Comparison of ENCODE assay signal across 29 cellular contexts in the genomic region with DNA sequence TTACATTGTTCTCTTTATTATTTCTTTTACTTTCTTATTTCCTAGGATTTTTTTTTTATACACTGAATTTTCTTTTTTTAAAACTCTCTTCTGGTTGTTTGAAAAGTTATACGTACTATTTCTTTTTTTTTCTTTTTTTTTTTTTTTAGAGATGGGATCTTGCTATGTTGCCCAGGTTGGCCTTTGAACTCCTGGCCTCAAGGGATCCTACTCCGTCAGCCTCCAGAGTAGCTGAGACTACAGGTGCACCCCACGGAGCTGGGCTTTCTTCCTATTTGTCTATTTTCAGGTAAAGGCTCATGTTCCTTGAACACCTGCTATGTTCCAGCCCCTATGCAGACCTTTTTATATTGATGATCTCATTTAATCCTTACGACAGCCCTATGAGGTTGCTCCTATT.
"Had no signal": no experiment of that assay in that cellular context is flagged by ENCODE, and none has a peak within 500 bp of the region (broad histone marks: within the 10 kb centered on the region; RNA-seq: fewer than 3 reads in every experiment).

No MANE protein-coding gene starts in this region.

- H3K27ac ChIP-seq: body of pancreas had no signal

- DNase-seq: activated CD4-positive, alpha-beta memory T cell treated with anti-CD3 and anti-CD28 coated beads, Interleukin-2, amount 10 ng/mL, durations not matched to agents 7 days and 5 days; activated CD4-positive, alpha-beta T cell treated with anti-CD3 and anti-CD28 coated beads for 1 hour; activated CD4-positive, alpha-beta T cell treated with anti-CD3 and anti-CD28 coated beads for 4 hours; activated CD4-positive, alpha-beta T cell treated with anti-CD3 and anti-CD28 coated beads, Interleukin-2, amount 10 ng/mL, durations not matched to agents 7 days and 5 days; activated CD4-positive, alpha-beta T cell treated with anti-CD3 and anti-CD28 coated beads, Interleukin-2, amount 50 U/mL, for 4 hours; activated effector memory CD4-positive, alpha-beta T cell treated with Interleukin-2 at 50 U/mL for 16 hours; activated gamma-delta T cell treated with Interleukin-2 at 50 U/mL for 16 hours; activated naive CD4-positive, alpha-beta T cell treated with anti-CD3 and anti-CD28 coated beads, Interleukin-2, amount 50 U/mL, for 16 hours; activated naive CD4-positive, alpha-beta T cell treated with Interleukin-2 at 50 U/mL for 16 hours; activated T-cell treated with anti-CD3 and anti-CD28 coated beads, Interleukin-2, amount 50 U/mL, for 4 hours; amygdala; aorta; body of pancreas; caudate nucleus; cortex of kidney; dermis blood vessel endothelial cell; effector CD4-positive, alpha-beta T cell; effector memory CD8-positive, alpha-beta T cell; erythroblast; foreskin keratinocyte; heart right ventricle; T-helper 1 cell; T-helper 17 cell; T1000; WERI-Rb-1 had no signal

- H3K9me3 ChIP-seq: body of pancreas, esophagus muscularis mucosa, gastroesophageal sphincter had no signal

- FAIRE-seq: colon had no signal

- H3K36me3 ChIP-seq: esophagus muscularis mucosa, gastroesophageal sphincter, heart right ventricle, WERI-Rb-1 had no signal

- H3K27me3 ChIP-seq: body of pancreas, esophagus muscularis mucosa, foreskin keratinocyte, gastroesophageal sphincter, heart right ventricle had no signal

- ATAC-seq: activated T-cell treated with anti-CD3 and anti-CD28 coated beads, Interleukin-2, amount 50 U/mL, for 4 hours; activated T-helper 17 cell treated with anti-CD3 and anti-CD28 coated beads, Interleukin-2, amount 50 U/mL, for 72 hours; body of pancreas; effector memory CD8-positive, alpha-beta T cell; foreskin keratinocyte; gastroesophageal sphincter; heart right ventricle; T-helper 17 cell had no signal

- H3K4me3 ChIP-seq: body of pancreas, esophagus muscularis mucosa, gastroesophageal sphincter, heart right ventricle had no signal
